In genomic region chr20:47343007-47343472, GRCh38 we compare ENCODE assay signal across 1 cellular context.
TF ChIP-seq lines count a peak whose summit lies in the region.

No MANE protein-coding gene starts in this region.

TF ChIP-seq in liver, 16 proteins besides CTCF, POLR2A, EP300 and RAD21 (continued from another document):
- TF ChIP-seq ATF3 (IDR thresholded peaks at IDR 0.05): no peak
- TF ChIP-seq EGR1 (IDR thresholded peaks at IDR 0.05; ENCODE audit: low read depth in 2 of 2): peak in 1 of 2 donors; percentile 28
- TF ChIP-seq YY1 (IDR thresholded peaks at IDR 0.05): peak; percentile 83
- TF ChIP-seq FOXA1 (IDR thresholded peaks at IDR 0.05): no peak
- peak; percentile 76 for TF ChIP-seq HNF4G (IDR thresholded peaks at IDR 0.05)
- TF ChIP-seq RXRA (IDR thresholded peaks at IDR 0.05): peak; percentile 72 to 89
- peak; percentile 72 for TF ChIP-seq MAX (IDR thresholded peaks at IDR 0.05)
- peak; percentile 76 for TF ChIP-seq SP1 (IDR thresholded peaks at IDR 0.05)
- no peak for TF ChIP-seq NR2F2 (IDR thresholded peaks at IDR 0.05)
- peak in 1 of 2 donors; percentile 66 for TF ChIP-seq JUND (IDR thresholded peaks at IDR 0.05)
TF ChIP-seq in liver: peak in this region for 11.
